In genomic region chr17:45313927-45314760, GRCh38 we compare ENCODE assay signal across 9 cellular contexts. TPM values are rescaled to one million over a fixed set of nuclear protein-coding genes. Genes with fewer than 3 reads are reported as not detected.
DNase-seq lines count a peak whose midpoint lies in the region; ATAC-seq and TF ChIP-seq lines count a peak whose summit lies in the region.
"Had no signal": no experiment of that assay in that cellular context is flagged by ENCODE, and none has a peak within 500 bp of the region (broad histone marks: within the 10 kb centered on the region; RNA-seq: fewer than 3 reads in every experiment).

No MANE protein-coding gene starts in this region.

- H3K36me3 ChIP-seq in BLaER1 (peaks cover 28% of the 10 kb centered on the region), MG63 (peaks cover 57% of the 10 kb centered on the region)

- peaks cover 3% of the 10 kb centered on the region for H3K36me3 Mint-ChIP-seq in neural crest cell (ENCODE audit: low read depth)

- H3K27me3 Mint-ChIP-seq in neural crest cell (ENCODE audit: low read depth) = no peaks in the 10 kb centered on the region

- ATAC-seq in GM18502 (IDR thresholded peaks at IDR 0.05; ENCODE audit: poor library complexity, unreplicated experiment) = no peak
- no peak for ATAC-seq in HG02885 (IDR thresholded peaks at IDR 0.05; ENCODE audit: poor library complexity, unreplicated experiment)
- ATAC-seq in GM18867 (IDR thresholded peaks at IDR 0.05; ENCODE audit: unreplicated experiment) = no peak

- peaks cover 79% of the 10 kb centered on the region for H3K4me1 ChIP-seq in BLaER1

- peak overlapping the region; percentile 96 for H3K9ac ChIP-seq in BLaER1

- peak overlapping the region; percentile 95 for H3K4me2 ChIP-seq in BLaER1

- H3K27ac ChIP-seq in BLaER1 = peak overlapping the region; percentile 93

- DNase-seq in MG63 = no peak
- no peak for DNase-seq in choroid plexus epithelial cell (ENCODE audit: low read depth)
- no peak for DNase-seq in neural crest cell (ENCODE audit: low read depth, low spot score)
- no peak for DNase-seq in NCI-H146 (lab: John Stamatoyannopoulos, UW)
- DNase-seq: NCI-H748 treated with DMSO at 0.1 percent for 48 hours had no signal

- TF ChIP-seq CTCF in choroid plexus epithelial cell (conservative IDR thresholded peaks at IDR 0.05; ENCODE audit: low read depth, low read length) (no peak), neural crest cell (conservative IDR thresholded peaks at IDR 0.05) (no peak)

- peaks cover 13% of the 10 kb centered on the region for H4K20me1 ChIP-seq in BLaER1

- no peaks in the 10 kb centered on the region for H3K9me3 Mint-ChIP-seq in neural crest cell

- no peaks in the 10 kb centered on the region for H3K27me3 ChIP-seq in BLaER1
- H3K27me3 ChIP-seq in MG63 = no peaks in the 10 kb centered on the region

- H3K4me3 ChIP-seq in BLaER1 = peak overlapping the region; percentile 93
- peak overlapping the region; percentile 81 for H3K4me3 ChIP-seq in MG63
- peak overlapping the region; percentile 95 for H3K4me3 ChIP-seq in choroid plexus epithelial cell (ENCODE audit: low read depth, low read length)

- peak overlapping the region; percentile 95 for H3K4me3 Mint-ChIP-seq in neural crest cell

- H3K9me3 ChIP-seq in BLaER1 = no peaks in the 10 kb centered on the region
- no peaks in the 10 kb centered on the region for H3K9me3 ChIP-seq in MG63

- peaks cover 50% of the 10 kb centered on the region for H3K4me1 Mint-ChIP-seq in neural crest cell

- H3K27ac Mint-ChIP-seq in neural crest cell (ENCODE audit: unreplicated experiment) = no peak overlapping the region

RNA-seq across cellular contexts. Expression of gene MAP3K14, which starts 2.7 kb away (rescaled TPM):
- total RNA-seq in MG63 (2014; rRNA removed; shearing (Covaris generic); ENCODE audit: low replicate concordance) = 13.4 and 18.7 TPM in 2 replicates
- total RNA-seq in neural crest cell = 9.6 and 11.5 TPM in 2 replicates

RNA-seq across cellular contexts. Expression of gene SPATA32, which starts 52.2 kb away (rescaled TPM):
- not detected in 2 replicates for total RNA-seq in MG63 (2014; rRNA removed; shearing (Covaris generic); ENCODE audit: low replicate concordance)
- total RNA-seq in neural crest cell = 0.23 and 0.25 TPM in 2 replicates
